24 cellular contexts compared by ENCODE assay signal in the genomic region with DNA sequence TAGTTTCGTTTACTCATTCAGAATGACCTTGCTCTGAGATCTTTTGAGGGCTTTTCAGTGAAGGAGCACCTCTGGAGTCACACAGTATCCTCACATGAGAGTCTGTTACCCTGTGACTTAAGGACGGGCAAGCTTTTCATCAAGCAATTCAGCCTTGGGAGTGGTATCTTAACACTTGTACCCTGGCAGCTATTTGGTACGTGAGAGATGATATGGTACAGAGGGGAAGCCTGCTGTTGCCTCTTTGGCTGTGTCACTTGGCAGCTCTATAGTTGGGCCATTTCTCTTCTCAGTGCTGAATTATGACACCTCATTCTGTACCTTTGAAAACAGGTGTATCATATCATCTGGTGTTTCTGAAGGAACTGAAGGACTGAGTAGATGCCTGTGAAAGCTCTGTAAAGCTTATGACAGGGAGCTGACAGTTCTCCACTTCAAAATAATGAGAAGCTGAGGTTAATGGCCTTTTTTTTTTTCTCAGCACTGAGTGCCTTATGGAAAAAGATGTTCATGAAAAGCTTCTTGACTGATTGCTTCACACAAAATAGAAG. TPM values are rescaled to one million over a fixed set of nuclear protein-coding genes. Genes with fewer than 3 reads are reported as not detected.
"Had no signal": no experiment of that assay in that cellular context is flagged by ENCODE, and none has a peak within 500 bp of the region (broad histone marks: within the 10 kb centered on the region; RNA-seq: fewer than 3 reads in every experiment).

No MANE protein-coding gene starts in this region.

- H3K4me3 ChIP-seq: K562, SJCRH30 had no signal

- H3K9me3 Mint-ChIP-seq: IgD-negative memory B cell had no signal

- H3K27me3 Mint-ChIP-seq: IgD-negative memory B cell had no signal

- H3K27ac ChIP-seq: HL-60, KMS-11, SJCRH30 had no signal

- DNase-seq: Kasumi-1, MM.1S, NCI-H1092 treated with DMSO at 0.1 percent for 48 hours, NCI-H1436, NCI-H187 treated with DMSO at 0.1 percent for 48 hours, NCI-H2029 treated with DMSO at 0.1 percent for 48 hours, NCI-H2171, NCI-H226, NCI-H446, NCI-H510A, NCI-H524 treated with DMSO at 0.1 percent for 48 hours, NCI-H69, NCI-H774, RPMI8226, SHP77 treated with DMSO at 0.1 percent for 48 hours, SJCRH30 had no signal

- H3K27me3 ChIP-seq: SJCRH30 had no signal

- H3K9me3 ChIP-seq: SJCRH30 had no signal

- H3K36me3 Mint-ChIP-seq: IgD-negative memory B cell had no signal

- H3K36me3 ChIP-seq: SJCRH30 had no signal

- ATAC-seq: K562, SK-N-SH treated with all-trans-retinoic acid at 6 μM for 48 hours had no signal

- H3K4me3 Mint-ChIP-seq: IgD-negative memory B cell had no signal

- H3K4me1 Mint-ChIP-seq: IgD-negative memory B cell had no signal

- H3K4me1 ChIP-seq: SJCRH30 had no signal

- H3K27ac Mint-ChIP-seq: IgD-negative memory B cell had no signal

- FAIRE-seq: HTR-8/SVneo, K562, RCC 7860 had no signal

RNA-seq across cellular contexts. Expression of gene RPS4Y2, which starts 24.3 kb away (rescaled TPM):
- total RNA-seq: K562, M059J, SJCRH30 had no signal
- polyA plus RNA-seq: IgD-negative memory B cell, K562 had no signal
